10 cellular contexts compared by ENCODE assay signal in genomic region chr19:49920624-49921363, GRCh38. TPM values are rescaled to one million over a fixed set of nuclear protein-coding genes. Genes with fewer than 3 reads are reported as not detected.
DNase-seq lines count a peak whose midpoint lies in the region; ATAC-seq and TF ChIP-seq lines count a peak whose summit lies in the region.
"Had no signal": no experiment of that assay in that cellular context is flagged by ENCODE, and none has a peak within 500 bp of the region (broad histone marks: within the 10 kb centered on the region; RNA-seq: fewer than 3 reads in every experiment).

No MANE protein-coding gene starts in this region.

- H3K9me3 Mint-ChIP-seq in stimulated activated naive CD8-positive, alpha-beta T cell treated with anti-CD3 and anti-CD28 coated beads, Interleukin-15, amount 100 ng/mL, for 72 hours = no peaks in the 10 kb centered on the region
- no peaks in the 10 kb centered on the region for H3K9me3 Mint-ChIP-seq in dendritic cell treated with granulocyte-macrophage colony-stimulating factor and Interleukin-4, amounts not matched to agents 40 ng/mL and 50 ng/mL, for 4 days
- H3K9me3 Mint-ChIP-seq in type B pancreatic cell = no peaks in the 10 kb centered on the region

- TF ChIP-seq CTCF in type B pancreatic cell (conservative IDR thresholded peaks at IDR 0.05) = no peak

- no peak for DNase-seq in stimulated activated naive CD8-positive, alpha-beta T cell treated with anti-CD3 and anti-CD28 coated beads, Interleukin-15, Interleukin-2, amounts not matched to agents 100 U/mL and 50 U/mL, for 24 hours
- no peak for DNase-seq in stimulated activated naive CD8-positive, alpha-beta T cell treated with anti-CD3 and anti-CD28 coated beads, Interleukin-15, amount 100 ng/mL, for 72 hours
- DNase-seq in NCI-H2171 (lab: John Stamatoyannopoulos, UW) = peak; percentile 16
- DNase-seq in type B pancreatic cell (ENCODE audit: extremely low spot score, unreplicated experiment) = no peak
- no peak for DNase-seq in HT-29 (ENCODE audit: low spot score)
- no peak for DNase-seq in NCI-H82 (lab: John Stamatoyannopoulos, UW)
- DNase-seq: DMS53, NCI-H1048 had no signal

- intact Hi-C loops in dendritic cell treated with granulocyte-macrophage colony-stimulating factor and Interleukin-4, amounts not matched to agents 40 ng/mL and 50 ng/mL, for 4 days (cut with micrococcal nuclease) = no loop called here

- no peak overlapping the region for H3K4me3 Mint-ChIP-seq in stimulated activated naive CD8-positive, alpha-beta T cell treated with anti-CD3 and anti-CD28 coated beads, Interleukin-15, amount 100 ng/mL, for 72 hours
- no peak overlapping the region for H3K4me3 Mint-ChIP-seq in dendritic cell treated with granulocyte-macrophage colony-stimulating factor and Interleukin-4, amounts not matched to agents 40 ng/mL and 50 ng/mL, for 4 days
- H3K4me3 Mint-ChIP-seq in type B pancreatic cell = no peak overlapping the region

- H3K27me3 Mint-ChIP-seq in stimulated activated naive CD8-positive, alpha-beta T cell treated with anti-CD3 and anti-CD28 coated beads, Interleukin-15, amount 100 ng/mL, for 72 hours = no peaks in the 10 kb centered on the region
- no peaks in the 10 kb centered on the region for H3K27me3 Mint-ChIP-seq in dendritic cell treated with granulocyte-macrophage colony-stimulating factor and Interleukin-4, amounts not matched to agents 40 ng/mL and 50 ng/mL, for 4 days
- no peaks in the 10 kb centered on the region for H3K27me3 Mint-ChIP-seq in type B pancreatic cell

- ATAC-seq in stimulated activated naive CD8-positive, alpha-beta T cell treated with anti-CD3 and anti-CD28 coated beads, Interleukin-15, Interleukin-2, amounts not matched to agents 100 U/mL and 50 U/mL, for 24 hours = peak; percentile 16
- no peak for ATAC-seq in stimulated activated naive CD8-positive, alpha-beta T cell treated with anti-CD3 and anti-CD28 coated beads, Interleukin-15, amount 100 ng/mL, for 72 hours
- ATAC-seq in GM19467 (IDR thresholded peaks at IDR 0.05; ENCODE audit: unreplicated experiment) = no peak

- H3K36me3 Mint-ChIP-seq in dendritic cell treated with granulocyte-macrophage colony-stimulating factor and Interleukin-4, amounts not matched to agents 40 ng/mL and 50 ng/mL, for 4 days (ENCODE audit: low read depth) = peaks cover 97% of the 10 kb centered on the region
- peaks cover 15% of the 10 kb centered on the region for H3K36me3 Mint-ChIP-seq in type B pancreatic cell

- H3K4me1 Mint-ChIP-seq in stimulated activated naive CD8-positive, alpha-beta T cell treated with anti-CD3 and anti-CD28 coated beads, Interleukin-15, amount 100 ng/mL, for 72 hours = peaks cover 84% of the 10 kb centered on the region
- H3K4me1 Mint-ChIP-seq in dendritic cell treated with granulocyte-macrophage colony-stimulating factor and Interleukin-4, amounts not matched to agents 40 ng/mL and 50 ng/mL, for 4 days (ENCODE audit: low read depth) = peaks cover 92% of the 10 kb centered on the region
- peaks cover 15% of the 10 kb centered on the region for H3K4me1 Mint-ChIP-seq in type B pancreatic cell (ENCODE audit: unreplicated experiment)

- H3K27ac Mint-ChIP-seq in stimulated activated naive CD8-positive, alpha-beta T cell treated with anti-CD3 and anti-CD28 coated beads, Interleukin-15, amount 100 ng/mL, for 72 hours = peak overlapping the region in 1 of 2 donors; percentile 95
- peak overlapping the region; percentile 86 for H3K27ac Mint-ChIP-seq in dendritic cell treated with granulocyte-macrophage colony-stimulating factor and Interleukin-4, amounts not matched to agents 40 ng/mL and 50 ng/mL, for 4 days
- peak overlapping the region; percentile 72 for H3K27ac Mint-ChIP-seq in type B pancreatic cell

RNA-seq across cellular contexts. Expression of gene ATF5, which starts 8.2 kb away (rescaled TPM):
- 18.1 and 21.4 TPM in 2 replicates for total RNA-seq in type B pancreatic cell (ENCODE audit: low replicate concordance)
- 32.2 and 32.8 TPM in 2 replicates for total RNA-seq in HT-29 (2014; rRNA removed; shearing (Covaris generic))

RNA-seq across cellular contexts. Expression of gene NUP62, which starts 8.5 kb away (rescaled TPM):
- total RNA-seq in type B pancreatic cell (ENCODE audit: low replicate concordance) = 77.4 and 88.8 TPM in 2 replicates
- 133 TPM in 2 replicates for total RNA-seq in HT-29 (2014; rRNA removed; shearing (Covaris generic))

RNA-seq across cellular contexts. Expression of gene IL4I1, which starts 24.1 kb away (rescaled TPM):
- total RNA-seq in type B pancreatic cell (ENCODE audit: low replicate concordance) = 0.58 and 0.74 TPM in 2 replicates
- 1.1 and 2.3 TPM in 2 replicates for total RNA-seq in HT-29 (2014; rRNA removed; shearing (Covaris generic))

RNA-seq across cellular contexts. Expression of gene SIGLEC11, which starts 40.2 kb away (rescaled TPM):
- total RNA-seq in type B pancreatic cell (ENCODE audit: low replicate concordance) = 0.27 and 0.36 TPM in 2 replicates
- not detected in 2 replicates for total RNA-seq in HT-29 (2014; rRNA removed; shearing (Covaris generic))

RNA-seq across cellular contexts. Expression of gene TBC1D17, which starts 43.3 kb away (rescaled TPM):
- 33.9 and 45.9 TPM in 2 replicates for total RNA-seq in type B pancreatic cell (ENCODE audit: low replicate concordance)
- 34.5 and 38.4 TPM in 2 replicates for total RNA-seq in HT-29 (2014; rRNA removed; shearing (Covaris generic))
